Comparison of ENCODE assay signal across 1 cellular context in the genomic region with DNA sequence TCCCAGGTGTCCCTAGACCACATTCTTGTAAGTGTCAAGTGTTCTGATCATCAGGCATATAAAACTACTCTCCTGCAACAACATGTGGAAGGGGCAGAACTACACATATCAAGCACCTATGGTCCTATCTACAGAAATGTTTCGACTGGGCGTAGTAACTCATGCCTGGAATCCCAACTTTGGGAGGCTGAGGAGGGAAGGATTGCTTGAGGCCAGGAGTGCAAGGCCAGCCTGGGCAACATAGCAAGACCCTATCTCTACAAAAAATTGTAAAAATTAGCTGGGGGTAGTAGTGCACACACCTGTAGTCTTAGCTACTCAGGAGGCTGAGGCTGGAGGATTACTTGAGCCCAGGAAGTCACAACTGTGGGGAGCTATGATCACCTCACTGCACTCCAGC.
TF ChIP-seq lines count a peak whose summit lies in the region.

No MANE protein-coding gene starts in this region.

TF ChIP-seq in HepG2, 621 proteins besides CTCF, POLR2A, EP300 and RAD21:
- TF ChIP-seq, protein P1, sequence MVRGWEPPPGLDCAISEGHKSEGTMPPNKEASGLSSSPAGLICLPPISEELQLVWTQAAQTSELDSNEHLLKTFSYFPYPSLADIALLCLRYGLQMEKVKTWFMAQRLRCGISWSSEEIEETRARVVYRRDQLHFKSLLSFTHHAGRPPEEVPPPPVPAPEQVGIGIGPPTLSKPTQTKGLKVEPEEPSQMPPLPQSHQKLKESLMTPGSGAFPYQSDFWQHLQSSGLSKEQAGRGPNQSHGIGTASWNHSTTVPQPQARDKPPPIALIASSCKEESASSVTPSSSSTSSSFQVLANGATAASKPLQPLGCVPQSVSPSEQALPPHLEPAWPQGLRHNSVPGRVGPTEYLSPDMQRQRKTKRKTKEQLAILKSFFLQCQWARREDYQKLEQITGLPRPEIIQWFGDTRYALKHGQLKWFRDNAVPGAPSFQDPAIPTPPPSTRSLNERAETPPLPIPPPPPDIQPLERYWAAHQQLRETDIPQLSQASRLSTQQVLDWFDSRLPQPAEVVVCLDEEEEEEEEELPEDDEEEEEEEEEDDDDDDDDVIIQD (CRISPR knock-in tag; IDR thresholded peaks at IDR 0.05; ENCODE audit: low read depth), result no peak
- TF ChIP-seq ZNF660 (CRISPR knock-in tag; IDR thresholded peaks at IDR 0.05; ENCODE audit: borderline replicate concordance, low read depth) (no peak), ZNF121 (CRISPR knock-in tag; IDR thresholded peaks at IDR 0.05) (peak; percentile 71), AHR (CRISPR knock-in tag; IDR thresholded peaks at IDR 0.05) (no peak)
